ENCODE assay signal across 1 cellular context in genomic region chr1:234833118-234833517, GRCh38.
TF ChIP-seq lines count a peak whose summit lies in the region.

No MANE protein-coding gene starts in this region.

TF ChIP-seq in HepG2, 621 proteins besides CTCF, POLR2A, EP300 and RAD21 (continued from another document):
- TF ChIP-seq PAX8 (CRISPR knock-in tag; IDR thresholded peaks at IDR 0.05; ENCODE audit: borderline replicate concordance): no peak
- TF ChIP-seq CBX5 (CRISPR knock-in tag; IDR thresholded peaks at IDR 0.05; ENCODE audit: borderline replicate concordance): no peak
- TF ChIP-seq ZKSCAN1 (IDR thresholded peaks at IDR 0.05; ENCODE audit: low read length): peak; percentile 31; the same call in 1 of the 2 replicates
- TF ChIP-seq ZBTB2 (CRISPR knock-in tag; IDR thresholded peaks at IDR 0.05; ENCODE audit: low read depth): no peak
- peak; percentile 56; the same call in 1 of the 2 replicates for TF ChIP-seq HOMEZ (CRISPR knock-in tag; IDR thresholded peaks at IDR 0.05; ENCODE audit: low read depth)
- TF ChIP-seq ISL2 (CRISPR knock-in tag; IDR thresholded peaks at IDR 0.05): no peak
- no peak for TF ChIP-seq ZBTB10 (CRISPR knock-in tag; IDR thresholded peaks at IDR 0.05; ENCODE audit: borderline replicate concordance)
- TF ChIP-seq HNF4A (CRISPR knock-in tag; IDR thresholded peaks at IDR 0.05): peak; percentile 51; the same call in 1 of the 2 replicates
- TF ChIP-seq HNF1B (CRISPR knock-in tag; IDR thresholded peaks at IDR 0.05): peak; percentile 50; the same call in 1 of the 2 replicates
- TF ChIP-seq HNRNPL (IDR thresholded peaks at IDR 0.05; ENCODE audit: low read depth, low read length): no peak
- TF ChIP-seq HDAC6 (IDR thresholded peaks at IDR 0.05; ENCODE audit: low read depth, low read length): no peak
- peak; percentile 28; the same call in 1 of the 2 replicates for TF ChIP-seq FOXO1 (CRISPR knock-in tag; IDR thresholded peaks at IDR 0.05)
